8 cellular contexts compared by ENCODE assay signal in the genomic region with DNA sequence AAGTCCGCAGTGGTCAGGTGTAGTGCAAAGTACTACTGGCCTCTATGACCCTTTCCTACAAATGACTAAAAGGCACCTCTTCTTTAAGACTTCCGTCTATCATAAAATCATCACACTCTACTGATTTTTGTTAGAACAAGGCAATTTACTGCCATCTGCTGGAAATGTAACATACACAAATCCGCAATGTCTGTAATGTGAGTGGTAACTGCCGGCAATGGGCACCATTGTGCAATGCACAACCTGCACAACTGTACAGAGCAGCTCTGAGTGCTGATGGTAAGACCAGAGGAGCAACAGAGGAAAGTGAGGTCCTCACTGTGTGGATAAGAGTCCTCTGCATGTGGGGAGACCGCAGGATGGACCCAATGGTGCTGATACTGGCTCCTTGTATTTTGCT.
DNase-seq lines count a peak whose midpoint lies in the region; ATAC-seq and TF ChIP-seq lines count a peak whose summit lies in the region.

No MANE protein-coding gene starts in this region.

- TF ChIP-seq CTCF in C4-2B (conservative IDR thresholded peaks at IDR 0.05): peak; percentile 58

- ATAC-seq in HG03442 (IDR thresholded peaks at IDR 0.05; ENCODE audit: unreplicated experiment) (peak; percentile 41), left colon (peak; percentile 59), GM18858 (IDR thresholded peaks at IDR 0.05; ENCODE audit: unreplicated experiment) (no peak)

- CTCF ChIA-PET in activated CD4-positive, alpha-beta memory T cell treated with anti-CD3 and anti-CD28 coated beads for 36 hours (lab: Charles Lee): no interaction called here

- DNase-seq in SK-N-DZ (ENCODE audit: low spot score) (peak; percentile 37), left colon (no peak), T1000 (lab: John Stamatoyannopoulos, UW) (no peak)
- DNase-seq in activated CD4-positive, alpha-beta memory T cell treated with anti-CD3 and anti-CD28 coated beads for 36 hours: no peak
- no peak for DNase-seq in activated T-helper 1 cell treated with anti-CD3 and anti-CD28 coated beads, Interleukin-12 subunit alpha, Interleukin-12 subunit beta, Interleukin-2, Interleukin-4 antibody, amounts not matched to agents 30 ng/mL and 10 ng/mL and 1 ng/mL, durations not matched to agents 14 hours and 24 hours and 36 hours (ENCODE audit: low spot score)

- POLR2A ChIA-PET in activated CD4-positive, alpha-beta memory T cell treated with anti-CD3 and anti-CD28 coated beads for 36 hours (lab: Charles Lee): no interaction called here

- H3K36me3 Mint-ChIP-seq in activated CD4-positive, alpha-beta memory T cell treated with anti-CD3 and anti-CD28 coated beads for 36 hours: no peaks in the 10 kb centered on the region
- no peaks in the 10 kb centered on the region for H3K36me3 Mint-ChIP-seq in activated T-helper 1 cell treated with anti-CD3 and anti-CD28 coated beads, Interleukin-12 subunit alpha, Interleukin-12 subunit beta, Interleukin-2, Interleukin-4 antibody, amounts not matched to agents 30 ng/mL and 10 ng/mL and 1 ng/mL, durations not matched to agents 14 hours and 24 hours and 36 hours (ENCODE audit: low read depth)

- no peaks in the 10 kb centered on the region for H3K27me3 Mint-ChIP-seq in activated CD4-positive, alpha-beta memory T cell treated with anti-CD3 and anti-CD28 coated beads for 36 hours
- no peaks in the 10 kb centered on the region for H3K27me3 Mint-ChIP-seq in activated T-helper 1 cell treated with anti-CD3 and anti-CD28 coated beads, Interleukin-12 subunit alpha, Interleukin-12 subunit beta, Interleukin-2, Interleukin-4 antibody, amounts not matched to agents 30 ng/mL and 10 ng/mL and 1 ng/mL, durations not matched to agents 14 hours and 24 hours and 36 hours (ENCODE audit: insufficient read depth)

- no peak overlapping the region for H3K27ac Mint-ChIP-seq in activated CD4-positive, alpha-beta memory T cell treated with anti-CD3 and anti-CD28 coated beads for 36 hours
- H3K27ac Mint-ChIP-seq in activated T-helper 1 cell treated with anti-CD3 and anti-CD28 coated beads, Interleukin-12 subunit alpha, Interleukin-12 subunit beta, Interleukin-2, Interleukin-4 antibody, amounts not matched to agents 30 ng/mL and 10 ng/mL and 1 ng/mL, durations not matched to agents 14 hours and 24 hours and 36 hours: no peak overlapping the region

- no peak overlapping the region for H3K4me3 Mint-ChIP-seq in activated CD4-positive, alpha-beta memory T cell treated with anti-CD3 and anti-CD28 coated beads for 36 hours
- H3K4me3 Mint-ChIP-seq in activated T-helper 1 cell treated with anti-CD3 and anti-CD28 coated beads, Interleukin-12 subunit alpha, Interleukin-12 subunit beta, Interleukin-2, Interleukin-4 antibody, amounts not matched to agents 30 ng/mL and 10 ng/mL and 1 ng/mL, durations not matched to agents 14 hours and 24 hours and 36 hours: no peak overlapping the region

- intact Hi-C loops in left colon (cut with DNase I, micrococcal nuclease): no loop called here
- intact Hi-C loops in activated CD4-positive, alpha-beta memory T cell treated with anti-CD3 and anti-CD28 coated beads for 36 hours (cut with micrococcal nuclease): no loop called here
- intact Hi-C loops in activated T-helper 1 cell treated with anti-CD3 and anti-CD28 coated beads, Interleukin-12 subunit alpha, Interleukin-12 subunit beta, Interleukin-2, Interleukin-4 antibody, amounts not matched to agents 30 ng/mL and 10 ng/mL and 1 ng/mL, durations not matched to agents 14 hours and 24 hours and 36 hours (cut with micrococcal nuclease): no loop called here

- no peak overlapping the region for H3K27ac ChIP-seq in C4-2B

- H3K4me1 Mint-ChIP-seq in activated CD4-positive, alpha-beta memory T cell treated with anti-CD3 and anti-CD28 coated beads for 36 hours (ENCODE audit: low read depth): no peaks in the 10 kb centered on the region
- no peaks in the 10 kb centered on the region for H3K4me1 Mint-ChIP-seq in activated T-helper 1 cell treated with anti-CD3 and anti-CD28 coated beads, Interleukin-12 subunit alpha, Interleukin-12 subunit beta, Interleukin-2, Interleukin-4 antibody, amounts not matched to agents 30 ng/mL and 10 ng/mL and 1 ng/mL, durations not matched to agents 14 hours and 24 hours and 36 hours (ENCODE audit: low read depth)

- no peaks in the 10 kb centered on the region for H3K9me3 Mint-ChIP-seq in activated CD4-positive, alpha-beta memory T cell treated with anti-CD3 and anti-CD28 coated beads for 36 hours
- H3K9me3 Mint-ChIP-seq in activated T-helper 1 cell treated with anti-CD3 and anti-CD28 coated beads, Interleukin-12 subunit alpha, Interleukin-12 subunit beta, Interleukin-2, Interleukin-4 antibody, amounts not matched to agents 30 ng/mL and 10 ng/mL and 1 ng/mL, durations not matched to agents 14 hours and 24 hours and 36 hours: no peaks in the 10 kb centered on the region
